18 cellular contexts compared by ENCODE assay signal in the genomic region with DNA sequence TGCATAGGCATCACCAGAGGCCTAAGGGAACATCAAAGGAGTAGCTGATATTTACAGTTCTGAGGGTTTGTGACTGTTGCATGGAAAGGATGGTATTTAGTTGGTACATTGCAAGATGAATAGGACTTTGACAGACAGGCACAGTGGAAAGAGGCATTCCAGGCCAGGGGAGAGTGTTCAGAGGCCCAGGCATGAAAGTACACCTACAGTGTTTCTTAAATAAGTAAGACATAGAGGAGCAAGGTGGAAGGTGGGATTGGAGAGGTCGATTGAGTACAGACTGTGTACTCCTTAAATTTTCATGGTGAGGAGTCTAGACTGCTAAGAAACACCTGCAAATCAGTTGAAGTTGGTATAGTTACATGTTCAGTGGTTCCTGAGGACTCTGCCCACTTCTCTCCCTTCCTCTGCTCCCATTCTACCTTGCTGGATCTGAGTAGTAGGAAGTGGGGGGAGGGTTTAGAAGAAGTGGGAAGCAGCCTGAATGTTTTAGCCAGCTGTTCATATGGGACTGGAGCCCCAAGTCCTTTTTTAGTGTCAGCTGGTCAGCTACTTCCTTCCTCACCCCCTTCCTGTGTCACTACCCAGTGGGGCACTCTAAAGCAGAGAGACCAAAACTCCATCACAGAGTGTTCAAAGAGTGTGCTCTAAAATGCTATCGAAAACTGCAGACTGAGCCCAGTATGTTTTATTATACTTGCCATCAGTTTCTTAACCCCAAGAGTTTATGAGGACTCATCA. TPM values are rescaled to one million over a fixed set of nuclear protein-coding genes. Genes with fewer than 3 reads are reported as not detected.
DNase-seq lines count a peak whose midpoint lies in the region; ATAC-seq, FAIRE-seq and TF ChIP-seq lines count a peak whose summit lies in the region.
"Had no signal": no experiment of that assay in that cellular context is flagged by ENCODE, and none has a peak within 500 bp of the region (broad histone marks: within the 10 kb centered on the region; RNA-seq: fewer than 3 reads in every experiment).

No MANE protein-coding gene starts in this region.

- peaks cover 70% of the 10 kb centered on the region for H3K4me1 Mint-ChIP-seq in CD4-positive, alpha-beta T cell (ENCODE audit: low read depth)
- H3K4me1 Mint-ChIP-seq in GM23338 (peaks cover 28% of the 10 kb centered on the region), type B pancreatic cell (ENCODE audit: unreplicated experiment) (peaks cover 8% of the 10 kb centered on the region)
- peaks cover 35 to 52% (median 50%) of the 10 kb centered on the region in 4 donors for H3K4me1 Mint-ChIP-seq in naive thymus-derived CD8-positive, alpha-beta T cell

- peaks cover 54% of the 10 kb centered on the region for H3K36me3 Mint-ChIP-seq in CD4-positive, alpha-beta T cell (ENCODE audit: low read depth)
- H3K36me3 Mint-ChIP-seq in GM23338 (ENCODE audit: low read depth) (peaks cover 3% of the 10 kb centered on the region; the same call in 2 of the 3 replicates), type B pancreatic cell (peaks cover 3% of the 10 kb centered on the region)
- peaks cover 0 to 46% (median 6%) of the 10 kb centered on the region in 3 donors for H3K36me3 Mint-ChIP-seq in naive thymus-derived CD8-positive, alpha-beta T cell

- no peak for TF ChIP-seq EP300 in GM12878 (IDR thresholded peaks at IDR 0.05; ENCODE audit: borderline replicate concordance in 1 of 2, control insufficient read depth in 1 of 2, low read depth in 2 of 2, low read length in 2 of 2)
- no peak for TF ChIP-seq EP300 in SK-N-SH (IDR thresholded peaks at IDR 0.05; ENCODE audit: borderline replicate concordance in 1 of 2, low read depth in 1 of 2, low read length in 1 of 2)

- H3K4me2 ChIP-seq in GM23338 (no peak overlapping the region), GM12878 (ENCODE audit: control insufficient read depth, insufficient read depth) (peak overlapping the region; percentile 49), SK-N-SH (no peak overlapping the region)

- H3K9ac ChIP-seq in GM12878 (ENCODE audit: control insufficient read depth, insufficient read depth, low read length) (no peak overlapping the region; the same call in 1 of the 2 replicates), SK-N-SH (no peak overlapping the region)

- peaks cover 83% of the 10 kb centered on the region for H3K79me2 ChIP-seq in GM23338 (replicated peaks; ENCODE audit: insufficient read depth)
- peaks cover 67% of the 10 kb centered on the region for H3K79me2 ChIP-seq in GM12878 (ENCODE audit: control insufficient read depth, insufficient read depth, low read length)
- peaks cover 48% of the 10 kb centered on the region; the same call in 1 of the 2 replicates for H3K79me2 ChIP-seq in SK-N-SH (ENCODE audit: insufficient read depth)

- H4K20me1 ChIP-seq in GM23338 (replicated peaks; ENCODE audit: insufficient read depth) (peaks cover 35% of the 10 kb centered on the region), GM12878 (ENCODE audit: control insufficient read depth, insufficient read depth) (no peaks in the 10 kb centered on the region), SK-N-SH (ENCODE audit: insufficient read depth) (no peaks in the 10 kb centered on the region; the same call in 1 of the 2 replicates)

- no peaks in the 10 kb centered on the region for H3K27me3 Mint-ChIP-seq in CD4-positive, alpha-beta T cell
- H3K27me3 Mint-ChIP-seq in GM23338 (ENCODE audit: insufficient read depth, low read depth, poor library complexity), result peaks cover 3% of the 10 kb centered on the region
- no peaks in the 10 kb centered on the region for H3K27me3 Mint-ChIP-seq in naive thymus-derived CD8-positive, alpha-beta T cell
- H3K27me3 Mint-ChIP-seq in type B pancreatic cell, result no peaks in the 10 kb centered on the region

- H3K36me3 ChIP-seq in GM23338 (ENCODE audit: insufficient read depth) (no peaks in the 10 kb centered on the region), GM12878 (ENCODE audit: control insufficient read depth in 2 of 2, insufficient read depth in 2 of 2, low read length in 1 of 2) (peaks cover 0 to 13% of the 10 kb centered on the region in 2 experiments), SK-N-SH (replicated peaks in 1 of 2; ENCODE audit: control insufficient read depth in 1 of 2, insufficient read depth in 2 of 2, low read length in 1 of 2) (peaks cover 0 to 4% of the 10 kb centered on the region in 2 experiments)

- H3K4me3 ChIP-seq in GM23338 (no peak overlapping the region), GM12878 (no peak overlapping the region), SK-N-SH (ENCODE audit: low read depth in 2 of 2, low read length in 1 of 2) (no peak overlapping the region)
- H3K4me3 ChIP-seq: coronary artery, esophagus muscularis mucosa, tibial nerve had no signal

- no peak overlapping the region for H3K27ac ChIP-seq in CD4-positive, alpha-beta T cell (ENCODE audit: low read depth, low read length)
- H3K27ac ChIP-seq in GM23338 (ENCODE audit: low read depth), result peak overlapping the region; percentile 47; the same call in 1 of the 2 replicates
- H3K27ac ChIP-seq in GM12878 (ENCODE audit: control insufficient read depth, insufficient read depth), result peak overlapping the region; percentile 17; the same call in 1 of the 2 replicates
- H3K27ac ChIP-seq in SK-N-SH (ENCODE audit: low read depth in 2 of 2, low read length in 1 of 2), result no peak overlapping the region
- H3K27ac ChIP-seq: coronary artery, esophagus muscularis mucosa, tibial nerve had no signal

- intact Hi-C loops in CD4-positive, alpha-beta T cell (cut with DNase I, micrococcal nuclease), result no loop called here
- intact Hi-C loops in GM12878 (cut with micrococcal nuclease; ENCODE audit: unreplicated experiment), result no loop called here

- TF ChIP-seq POLR2A in GM12878 (IDR thresholded peaks at IDR 0.05; ENCODE audit: low read depth, low read length), result no peak

- H3K4me1 ChIP-seq in GM23338 (ENCODE audit: insufficient read depth) (peaks cover 3% of the 10 kb centered on the region; the same call in 1 of the 2 replicates), GM12878 (ENCODE audit: control insufficient read depth, insufficient read depth, low read length) (peaks cover 34% of the 10 kb centered on the region), SK-N-SH (ENCODE audit: control insufficient read depth in 1 of 2, insufficient read depth in 2 of 2, low read depth in 1 of 2, low read length in 1 of 2) (no peaks in the 10 kb centered on the region)

- no peak for FAIRE-seq in GM12878 (lab: Jason Lieb, UNC)

- in situ Hi-C loops in GM12878 (cut with MboI), result no loop called here

- POLR2A ChIA-PET in CD4-positive, alpha-beta T cell (lab: Charles Lee), result no interaction called here
- POLR2A ChIA-PET in GM12878 (lab: Charles Lee), result interaction anchor here (1.3 to 1.4 kb wide), 3 partner anchors 9 to 17 kb away, joined by 3 to 8 read pairs (median 3); no protein-coding TSS in a partner anchor
- POLR2A ChIA-PET in naive thymus-derived CD8-positive, alpha-beta T cell (lab: Charles Lee), result no interaction called here
- POLR2A ChIA-PET in SK-N-SH (lab: Yijun Ruan, JAX), result no interaction called here

- BruUV-seq in GM12878 (replicated peaks; lab: Mats Ljungman, UMichigan), result no TSS peak

- WGBS in GM12878 (ENCODE audit: insufficient coverage, insufficient replicate concordance, low lambda C conversion rate, missing lambda C conversion rate), result 2% methylated on average over 2 of the region's 2 CpGs
- WGBS in SK-N-SH (ENCODE audit: low lambda C conversion rate), result 60% methylated on average over 2 of the region's 2 CpGs

- CTCF ChIA-PET in CD4-positive, alpha-beta T cell (lab: Charles Lee), result no interaction called here
- CTCF ChIA-PET in GM12878 (lab: Yijun Ruan, JAX) (interaction anchor here (0.8 kb wide), 1 partner anchor 17 kb away, joined by 5 read pairs; no protein-coding TSS in a partner anchor), SK-N-SH (lab: Yijun Ruan, JAX) (interaction anchor here (1.3 kb wide), 1 partner anchor 22 kb away, joined by 3 read pairs; no protein-coding TSS in a partner anchor)

- H3K9me3 Mint-ChIP-seq in CD4-positive, alpha-beta T cell, result no peaks in the 10 kb centered on the region
- no peaks in the 10 kb centered on the region for H3K9me3 Mint-ChIP-seq in GM23338
- no peaks in the 10 kb centered on the region for H3K9me3 Mint-ChIP-seq in naive thymus-derived CD8-positive, alpha-beta T cell
- no peaks in the 10 kb centered on the region for H3K9me3 Mint-ChIP-seq in type B pancreatic cell

- RAD21 ChIA-PET in GM12878 (lab: Charles Lee; ENCODE audit: unreplicated experiment), result no interaction called here

- no peak for ATAC-seq in CD4-positive, alpha-beta T cell (ENCODE audit: poor library complexity)
- ATAC-seq in GM23338 (no peak), GM12878 (peak; percentile 61), HG03378 (IDR thresholded peaks at IDR 0.05; ENCODE audit: unreplicated experiment) (no peak)
- ATAC-seq in naive thymus-derived CD8-positive, alpha-beta T cell, result no peak
- ATAC-seq: PC-3 had no signal

- DNase-seq in CD4-positive, alpha-beta T cell, result no peak
- DNase-seq in GM23338 (ENCODE audit: low spot score) (no peak), GM12878 (ENCODE audit: low read depth, low spot score) (no peak), type B pancreatic cell (ENCODE audit: extremely low spot score, unreplicated experiment) (no peak), SK-N-SH (no peak)
- no peak for DNase-seq in naive thymus-derived CD8-positive, alpha-beta T cell
- DNase-seq: activated CD4-positive, CD25-positive, alpha-beta regulatory T cell treated with anti-CD3 and anti-CD28 coated beads, Interleukin-2, amount 50 U/mL, for 72 hours; activated T-cell treated with anti-CD3 and anti-CD28 coated beads, Interleukin-2, amount 50 U/mL, for 48 hours; aorta; GOT3; NCI-H1105; PC-3; stimulated activated CD4-positive, alpha-beta T cell treated with anti-CD3 and anti-CD28 coated beads, Interleukin-2, amount 100 ng/mL, for 48 hours; SW 1271 had no signal

- H3F3A ChIP-seq in GM23338 (replicated peaks; ENCODE audit: low read depth), result no peaks in the 10 kb centered on the region
- peaks cover 5% of the 10 kb centered on the region for H3F3A ChIP-seq in SK-N-SH (replicated peaks; ENCODE audit: insufficient read depth)

- no peak for TF ChIP-seq CTCF in CD4-positive, alpha-beta T cell (IDR thresholded peaks at IDR 0.05)
- TF ChIP-seq CTCF in GM23338 (conservative IDR thresholded peaks at IDR 0.05; ENCODE audit: low read depth in 2 of 2), result no peak
- no peak for TF ChIP-seq CTCF in GM12878 (IDR thresholded peaks at IDR 0.05 in 2 of 3, conservative IDR thresholded peaks at IDR 0.05 in 1 of 3; ENCODE audit: control insufficient read depth in 2 of 3, extremely low read depth in 1 of 3, insufficient read depth in 1 of 3, low read depth in 3 of 3, low read length in 3 of 3)
- TF ChIP-seq CTCF in type B pancreatic cell (conservative IDR thresholded peaks at IDR 0.05), result no peak
- TF ChIP-seq CTCF in SK-N-SH (IDR thresholded peaks at IDR 0.05), result no peak

- SMC1A ChIA-PET in GM12878 (lab: Charles Lee; ENCODE audit: uncharacterized antibody, unreplicated experiment), result interaction anchor here (1.2 to 3.4 kb wide), 4 partner anchors 12 to 45 kb away, joined by 3 to 16 read pairs (median 6); no protein-coding TSS in a partner anchor

- H3K9me2 ChIP-seq in GM23338 (ENCODE audit: insufficient read depth) (no peaks in the 10 kb centered on the region), SK-N-SH (no peaks in the 10 kb centered on the region)

- H3K9me3 ChIP-seq in CD4-positive, alpha-beta T cell (ENCODE audit: control insufficient read depth, low read length), result no peaks in the 10 kb centered on the region
- H3K9me3 ChIP-seq in GM12878 (replicated peaks; ENCODE audit: control insufficient read depth, insufficient read depth, low read length) (no peaks in the 10 kb centered on the region), SK-N-SH (no peaks in the 10 kb centered on the region)
- H3K9me3 ChIP-seq: esophagus muscularis mucosa, tibial nerve had no signal

- H3K4me3 Mint-ChIP-seq in CD4-positive, alpha-beta T cell, result no peak overlapping the region
- peak overlapping the region; percentile 4; the same call in 1 of the 3 replicates for H3K4me3 Mint-ChIP-seq in GM23338
- peak overlapping the region in 1 of 10 donors; percentile 37 for H3K4me3 Mint-ChIP-seq in naive thymus-derived CD8-positive, alpha-beta T cell
- no peak overlapping the region for H3K4me3 Mint-ChIP-seq in type B pancreatic cell

- peak overlapping the region; percentile 1 for H3K27ac Mint-ChIP-seq in CD4-positive, alpha-beta T cell
- H3K27ac Mint-ChIP-seq in GM23338 (no peak overlapping the region), type B pancreatic cell (no peak overlapping the region)
- H3K27ac Mint-ChIP-seq in naive thymus-derived CD8-positive, alpha-beta T cell, result peak overlapping the region in 7 of 10 donors; percentile 0 to 85 (median 35)

- H3K27me3 ChIP-seq in CD4-positive, alpha-beta T cell (ENCODE audit: control insufficient read depth, insufficient read depth, low read length), result no peaks in the 10 kb centered on the region
- H3K27me3 ChIP-seq in GM23338 (ENCODE audit: insufficient read depth), result no peaks in the 10 kb centered on the region
- H3K27me3 ChIP-seq in GM12878 (replicated peaks in 1 of 2; ENCODE audit: control insufficient read depth in 2 of 2, insufficient read depth in 2 of 2, low read length in 1 of 2), result no peaks in the 10 kb centered on the region
- no peaks in the 10 kb centered on the region for H3K27me3 ChIP-seq in SK-N-SH (ENCODE audit: insufficient read depth)
- H3K27me3 ChIP-seq: esophagus muscularis mucosa, tibial nerve had no signal

- H2AFZ ChIP-seq in GM23338 (no peak overlapping the region), GM12878 (ENCODE audit: control insufficient read depth, low read depth, low read length) (no peak overlapping the region), SK-N-SH (ENCODE audit: low read depth) (no peak overlapping the region)

- no peak for TF ChIP-seq RAD21 in GM12878 (IDR thresholded peaks at IDR 0.05; ENCODE audit: insufficient read depth, low read depth, low read length)
- TF ChIP-seq RAD21 in SK-N-SH (IDR thresholded peaks at IDR 0.05; ENCODE audit: low read length), result no peak

RNA-seq across cellular contexts. Expression of a gene that starts 14.0 kb away (rescaled TPM):
- total RNA-seq in CD4-positive, alpha-beta T cell, result 10 to 100 TPM; 43.3 to 43.7 TPM
- total RNA-seq in GM23338 (2014; rRNA removed; shearing (Covaris generic)), result 16.8 and 18.1 TPM in 2 replicates
- polyA plus RNA-seq in GM23338 (2016; fragmentation: Nextera tagmentation; extraction: Ambion mirVana) (11.3 and 13.9 TPM in 2 replicates), GM12878 (2011; rRNA removed) (36.7 and 61.5 TPM in 2 replicates), GM12878 (2014; fragmentation: Illumina TruSeq; extraction: Trizol) (20.2 and 28.5 TPM in 2 replicates), GM12878 (2014; fragmentation: Nextera tagmentation; extraction: Ambion mirVana) (10 to 100 TPM; 65.6 to 69.8 TPM), GM12878 (2014; rRNA removed) (32.6 and 35.6 TPM in 2 replicates), GM12878 (2016; fragmentation: Nextera tagmentation; extraction: Ambion mirVana) (10 to 100 TPM; 51.8 to 56.6 TPM), SK-N-SH (2012; rRNA removed) (47.0 and 55.2 TPM in 2 replicates)
- total RNA-seq in GM12878 (2013; cell fraction: nucleolus; rRNA removed), result 47.7 and 66.7 TPM in 2 replicates
- total RNA-seq in GM12878 (2014; rRNA removed) (28.6 and 32.1 TPM in 2 replicates), GM12878 (2014; rRNA removed; fragmentation: Illumina TruSeq; extraction: Trizol) (22.7 and 24.0 TPM in 2 replicates), GM12878 (2021) (51.5 and 56.5 TPM in 2 replicates), type B pancreatic cell (ENCODE audit: low replicate concordance) (27.3 and 29.1 TPM in 2 replicates)
- 12.4 TPM for polyA plus RNA-seq in GM12878 (2011; ENCODE audit: low read depth)
- 64.6 and 76.1 TPM in 2 replicates for polyA plus RNA-seq in GM12878 (2011; cell fraction: cytosol; rRNA removed)
- 39.0 and 50.3 TPM in 2 replicates for polyA plus RNA-seq in GM12878 (2011; cell fraction: nucleus; rRNA removed)
- 26.6 and 31.3 TPM in 2 replicates for polyA plus RNA-seq in GM12878 (2012)
- 49.1 and 54.9 TPM in 2 replicates for polyA minus RNA-seq in GM12878 (2011; rRNA and poly(A)+ RNA removed)
- 11.1 and 13.2 TPM in 2 replicates for polyA minus RNA-seq in GM12878 (2011; cell fraction: cytosol; rRNA and poly(A)+ RNA removed)
- polyA minus RNA-seq in GM12878 (2011; cell fraction: nucleus; rRNA and poly(A)+ RNA removed), result 10.8 and 22.6 TPM in 2 replicates
- 10 to 100 TPM; 20.8 to 21.9 TPM for total RNA-seq in naive thymus-derived CD8-positive, alpha-beta T cell
- 10 to 100 TPM; 13.4 to 18.2 (median 16.4) TPM for polyA plus RNA-seq in naive thymus-derived CD8-positive, alpha-beta T cell
- 40.2 and 48.3 TPM in 2 replicates for polyA plus RNA-seq in SK-N-SH (2012; cell fraction: cytosol; rRNA removed)
- 24.7 and 31.3 TPM in 2 replicates for polyA plus RNA-seq in SK-N-SH (2012; cell fraction: nucleus; rRNA removed)

RNA-seq across cellular contexts. Expression of a gene that starts 14.1 kb away (rescaled TPM):
- total RNA-seq in CD4-positive, alpha-beta T cell, result 1 to 10 TPM; 8.0 to 9.2 TPM
- 4.1 and 14.0 TPM in 2 replicates for total RNA-seq in GM23338 (2014; rRNA removed; shearing (Covaris generic))
- polyA plus RNA-seq in GM23338 (2016; fragmentation: Nextera tagmentation; extraction: Ambion mirVana) (10.3 and 12.6 TPM in 2 replicates), GM12878 (2011; rRNA removed) (5.3 and 6.7 TPM in 2 replicates), GM12878 (2014; fragmentation: Illumina TruSeq; extraction: Trizol) (2.7 and 3.0 TPM in 2 replicates), GM12878 (2014; fragmentation: Nextera tagmentation; extraction: Ambion mirVana) (1 to 10 TPM; 7.6 to 8.0 TPM), GM12878 (2014; rRNA removed) (5.4 TPM in 2 replicates), GM12878 (2016; fragmentation: Nextera tagmentation; extraction: Ambion mirVana) (10 to 100 TPM in 1 of 2 experiments, 1 to 10 TPM in 1; 8.2 to 10.2 TPM), SK-N-SH (2012; rRNA removed) (23.9 and 31.8 TPM in 2 replicates)
- total RNA-seq in GM12878 (2013; cell fraction: nucleolus; rRNA removed), result 4.6 and 5.2 TPM in 2 replicates
- total RNA-seq in GM12878 (2014; rRNA removed) (4.6 and 6.8 TPM in 2 replicates), GM12878 (2014; rRNA removed; fragmentation: Illumina TruSeq; extraction: Trizol) (4.1 and 5.2 TPM in 2 replicates), GM12878 (2021) (4.6 and 6.3 TPM in 2 replicates), type B pancreatic cell (ENCODE audit: low replicate concordance) (13.7 and 14.8 TPM in 2 replicates)
- polyA plus RNA-seq in GM12878 (2011; ENCODE audit: low read depth), result 2.3 TPM
- 4.0 and 4.5 TPM in 2 replicates for polyA plus RNA-seq in GM12878 (2011; cell fraction: cytosol; rRNA removed)
- 5.0 and 5.5 TPM in 2 replicates for polyA plus RNA-seq in GM12878 (2011; cell fraction: nucleus; rRNA removed)
- polyA plus RNA-seq in GM12878 (2012), result 3.8 and 4.6 TPM in 2 replicates
- 2.0 and 2.6 TPM in 2 replicates for polyA minus RNA-seq in GM12878 (2011; rRNA and poly(A)+ RNA removed)
- 2.3 and 3.5 TPM in 2 replicates for polyA minus RNA-seq in GM12878 (2011; cell fraction: cytosol; rRNA and poly(A)+ RNA removed)
- 3.5 and 3.9 TPM in 2 replicates for polyA minus RNA-seq in GM12878 (2011; cell fraction: nucleus; rRNA and poly(A)+ RNA removed)
- 1 to 10 TPM; 2.5 to 2.9 TPM for total RNA-seq in naive thymus-derived CD8-positive, alpha-beta T cell
- polyA plus RNA-seq in naive thymus-derived CD8-positive, alpha-beta T cell, result 10 to 100 TPM in 1 of 3 donors, 1 to 10 TPM in 2; 3.7 to 10.2 (median 5.4) TPM
- polyA plus RNA-seq in SK-N-SH (2012; cell fraction: cytosol; rRNA removed), result 34.3 and 51.1 TPM in 2 replicates
- 15.1 and 15.6 TPM in 2 replicates for polyA plus RNA-seq in SK-N-SH (2012; cell fraction: nucleus; rRNA removed)

Comparison
In these comparisons a context has a peak if more than half of its experiments do, and no peak if none do; other contexts are left out.
1. H3K27ac ChIP-seq: peak in GM23338 (single experiment) and GM12878 (single experiment); none in CD4-positive, alpha-beta T cell (single experiment) and SK-N-SH (0 of 2).
2. H3K27ac Mint-ChIP-seq: peak in CD4-positive, alpha-beta T cell (single experiment) and naive thymus-derived CD8-positive, alpha-beta T cell (7 of 10); none in GM23338 (single experiment) and type B pancreatic cell (single experiment).